8 cellular contexts compared by ENCODE assay signal in the genomic region with DNA sequence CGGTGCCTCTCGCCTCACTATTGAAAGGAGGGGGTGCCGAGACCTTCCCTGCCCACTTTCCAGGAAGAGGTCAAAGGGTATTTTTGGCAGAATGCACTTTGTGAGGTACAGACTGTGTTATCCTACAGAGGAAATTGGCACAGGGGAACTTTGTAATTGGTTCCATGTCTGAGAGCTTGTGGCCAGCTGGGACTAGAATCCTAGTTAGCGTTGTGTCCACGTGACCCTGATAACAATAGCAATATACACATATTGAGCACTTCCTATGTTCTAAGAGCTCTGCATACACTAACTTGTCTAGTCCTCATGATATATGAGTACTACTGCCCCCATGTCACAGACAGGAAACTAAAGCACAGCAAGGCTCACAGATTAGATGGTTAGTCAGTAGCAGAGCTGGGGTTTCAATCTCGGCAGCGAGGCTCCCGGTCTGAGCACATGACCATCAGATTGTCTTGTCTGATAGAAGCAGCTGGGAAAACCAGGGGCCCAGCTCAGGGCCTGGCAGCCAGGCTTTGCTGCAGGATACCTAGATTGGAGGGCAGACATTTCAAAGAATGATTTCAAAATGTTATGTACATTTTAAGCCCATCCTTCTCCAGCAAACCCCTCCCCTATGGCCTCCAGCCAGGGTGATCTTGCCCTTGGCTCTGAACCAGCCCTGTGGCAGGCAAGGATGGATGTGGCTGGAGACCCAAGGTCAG. TPM values are rescaled to one million over a fixed set of nuclear protein-coding genes. Genes with fewer than 3 reads are reported as not detected.
DNase-seq lines count a peak whose midpoint lies in the region; ATAC-seq and TF ChIP-seq lines count a peak whose summit lies in the region.

No MANE protein-coding gene starts in this region.

- no peaks in the 10 kb centered on the region for H3K9me3 ChIP-seq in mesenchymal stem cell (ENCODE audit: control insufficient read depth, low read length)

- H2AK5ac ChIP-seq in mesenchymal stem cell (ENCODE audit: low read length, severe bottlenecking): no peak overlapping the region

- H3K36me3 Mint-ChIP-seq in IgD-negative memory B cell: peaks cover 4% of the 10 kb centered on the region

- H2AFZ ChIP-seq in mesenchymal stem cell (ENCODE audit: low read depth, low read length): no peak overlapping the region

- H2BK15ac ChIP-seq in mesenchymal stem cell (ENCODE audit: low read depth, poor library complexity, severe bottlenecking): peak overlapping the region; percentile 38

- H3K27ac ChIP-seq in mesenchymal stem cell (ENCODE audit: low read length, poor library complexity, severe bottlenecking): no peak overlapping the region

- no peak overlapping the region for H3K23ac ChIP-seq in mesenchymal stem cell (ENCODE audit: low read length in 2 of 2)

- no peaks in the 10 kb centered on the region for H3K27me3 Mint-ChIP-seq in IgD-negative memory B cell

- no peaks in the 10 kb centered on the region for H3K27me3 ChIP-seq in mesenchymal stem cell (ENCODE audit: control insufficient read depth in 1 of 2, insufficient read depth in 1 of 2, low read length in 2 of 2)

- peaks cover 14 to 35% of the 10 kb centered on the region in 2 experiments for H3K36me3 ChIP-seq in mesenchymal stem cell (ENCODE audit: control insufficient read depth in 1 of 2, insufficient read depth in 2 of 2, low read depth in 1 of 2, low read length in 2 of 2)

- no peaks in the 10 kb centered on the region for H3K9me3 Mint-ChIP-seq in IgD-negative memory B cell

- H3K9ac ChIP-seq in mesenchymal stem cell (ENCODE audit: low read length): peak overlapping the region; percentile 91

- peak overlapping the region; percentile 86 to 98 (median 92) for H3K4me3 Mint-ChIP-seq in IgD-negative memory B cell

- 1% methylated on average over 8 of the region's 8 CpGs for WGBS in mesenchymal stem cell

- H2BK120ac ChIP-seq in mesenchymal stem cell (ENCODE audit: low read depth, low read length): peak overlapping the region; percentile 99

- H3K18ac ChIP-seq in mesenchymal stem cell (ENCODE audit: low read depth in 1 of 2, low read length in 2 of 2): peak overlapping the region; percentile 100

- H3K4me1 ChIP-seq in mesenchymal stem cell (ENCODE audit: control insufficient read depth, insufficient read depth, low read depth, low read length): peaks cover 32% of the 10 kb centered on the region

- no peak overlapping the region for H2BK5ac ChIP-seq in mesenchymal stem cell (ENCODE audit: low read depth, low read length, poor library complexity, severe bottlenecking)

- no peak overlapping the region for H3K4me2 ChIP-seq in mesenchymal stem cell (ENCODE audit: low read length, poor library complexity, severe bottlenecking)

- H4K91ac ChIP-seq in mesenchymal stem cell (ENCODE audit: low read length): peak overlapping the region; percentile 100

- no peak for TF ChIP-seq CTCF in GM12864 (IDR thresholded peaks at IDR 0.05; ENCODE audit: low read depth, low read length, missing control alignments)
- TF ChIP-seq CTCF in choroid plexus epithelial cell (conservative IDR thresholded peaks at IDR 0.05; ENCODE audit: low read depth, low read length): no peak

- no peaks in the 10 kb centered on the region for H3K79me1 ChIP-seq in mesenchymal stem cell (replicated peaks; ENCODE audit: low read length, poor library complexity, severe bottlenecking)

- H3K14ac ChIP-seq in mesenchymal stem cell (ENCODE audit: low read length in 2 of 2): no peak overlapping the region

- peak overlapping the region; percentile 100 for H4K8ac ChIP-seq in mesenchymal stem cell (ENCODE audit: low read length)

- H3K27ac Mint-ChIP-seq in IgD-negative memory B cell: peak overlapping the region; percentile 84 to 94 (median 85)

- peaks cover 35 to 45% (median 43%) of the 10 kb centered on the region in 3 donors for H3K4me1 Mint-ChIP-seq in IgD-negative memory B cell

- H3K4ac ChIP-seq in mesenchymal stem cell (ENCODE audit: low read depth in 1 of 2, low read length in 2 of 2): peak overlapping the region; percentile 66 to 94

- ATAC-seq in GM21786 (IDR thresholded peaks at IDR 0.05; ENCODE audit: unreplicated experiment): peak; percentile 93

- peak overlapping the region; percentile 90 to 98 for H2BK12ac ChIP-seq in mesenchymal stem cell (ENCODE audit: low read length in 2 of 2)

- H3K4me3 ChIP-seq in GM12864 (ENCODE audit: low read depth, low read length) (no peak overlapping the region; the same call in 1 of the 2 replicates), choroid plexus epithelial cell (ENCODE audit: low read depth, low read length) (peak overlapping the region; percentile 1), mesenchymal stem cell (ENCODE audit: insufficient read depth in 1 of 2, low read depth in 1 of 2, low read length in 2 of 2) (peak overlapping the region in 1 of 2 experiments; percentile 85)

- DNase-seq in GM12864 (ENCODE audit: low read depth): peak; percentile 84
- peak; percentile 37 for DNase-seq in SW480 (ENCODE audit: low spot score)
- peak; percentile 76 for DNase-seq in choroid plexus epithelial cell (ENCODE audit: low read depth)
- DNase-seq in mesenchymal stem cell: peak; percentile 97
- peak; percentile 42 for DNase-seq in stimulated activated naive CD4-positive, alpha-beta T cell treated with Interleukin-2 at 50 U/mL for 16 hours (lab: John Stamatoyannopoulos, UW)
- DNase-seq in SIG-M5 (lab: John Stamatoyannopoulos, UW): no peak

RNA-seq across cellular contexts. Expression of a gene that starts 1.4 kb away (rescaled TPM):
- 47.1 TPM for polyA plus RNA-seq in IgD-negative memory B cell
- 29.8 TPM for polyA plus RNA-seq in mesenchymal stem cell (2013, experiment 1 of 2)
- polyA plus RNA-seq in mesenchymal stem cell (2013, experiment 2 of 2): 28.9 TPM
